In genomic region chr6:33407132-33407718, GRCh38 we compare ENCODE assay signal across 11 cellular contexts. TPM values are rescaled to one million over a fixed set of nuclear protein-coding genes. Genes with fewer than 3 reads are reported as not detected.
DNase-seq lines count a peak whose midpoint lies in the region; ATAC-seq and TF ChIP-seq lines count a peak whose summit lies in the region.
"Had no signal": no experiment of that assay in that cellular context is flagged by ENCODE, and none has a peak within 500 bp of the region (broad histone marks: within the 10 kb centered on the region; RNA-seq: fewer than 3 reads in every experiment).

No MANE protein-coding gene starts in this region.

- TF ChIP-seq CTCF in CD4-positive, alpha-beta T cell (IDR thresholded peaks at IDR 0.05), result no peak
- TF ChIP-seq CTCF in activated B cell treated with CpG ODN at 0.5 μM for 24 hours (IDR thresholded peaks at IDR 0.05) (no peak), liver (IDR thresholded peaks at IDR 0.05; ENCODE audit: low read depth, low read length, missing input control) (peak; percentile 7)

- no peak for ATAC-seq in CD4-positive, alpha-beta T cell (ENCODE audit: poor library complexity)
- ATAC-seq in activated B cell treated with CpG ODN at 0.5 μM for 24 hours (ENCODE audit: low read depth), result no peak
- no peak for ATAC-seq in stimulated activated memory B cell treated with anti-CD40 and anti-IgM and Interleukin-4, amounts not matched to agents 10 μg/mL and 1 μg/mL and 100 μg/mL, for 72 hours
- ATAC-seq in GM21786 (IDR thresholded peaks at IDR 0.05; ENCODE audit: unreplicated experiment), result no peak
- no peak for ATAC-seq in HG03108 (IDR thresholded peaks at IDR 0.05; ENCODE audit: unreplicated experiment)
- ATAC-seq in GM21723 (IDR thresholded peaks at IDR 0.05; ENCODE audit: unreplicated experiment), result no peak

- H3K27me3 ChIP-seq in CD4-positive, alpha-beta T cell (ENCODE audit: control insufficient read depth, insufficient read depth, low read length), result no peaks in the 10 kb centered on the region
- no peaks in the 10 kb centered on the region for H3K27me3 ChIP-seq in liver (ENCODE audit: control insufficient read depth in 4 of 4, insufficient read depth in 4 of 4, low read length in 3 of 4)

- H3K4me1 ChIP-seq in liver (ENCODE audit: control insufficient read depth in 4 of 4, insufficient read depth in 4 of 4, low read length in 3 of 4), result peaks cover 2 to 12% (median 9%) of the 10 kb centered on the region in 4 donors

- intact Hi-C loops in CD4-positive, alpha-beta T cell (cut with DNase I, micrococcal nuclease), result loop anchor here in 1 of 2 experiments (5.0 kb wide), 1 partner anchor 130 kb away; the partner anchor contains the start of gene B3GALT4
- intact Hi-C loops in activated B cell treated with CpG ODN at 0.5 μM for 24 hours (cut with micrococcal nuclease), result no loop called here

- H3K36me3 Mint-ChIP-seq in CD4-positive, alpha-beta T cell (ENCODE audit: low read depth), result peaks cover 15% of the 10 kb centered on the region
- H3K36me3 Mint-ChIP-seq in activated B cell treated with CpG ODN at 0.5 μM for 24 hours (ENCODE audit: low read depth), result peaks cover 3% of the 10 kb centered on the region
- no peaks in the 10 kb centered on the region for H3K36me3 Mint-ChIP-seq in stimulated activated memory B cell treated with anti-CD40 and anti-IgM and Interleukin-4, amounts not matched to agents 10 μg/mL and 1 μg/mL and 100 μg/mL, for 72 hours

- H3K4me3 Mint-ChIP-seq in CD4-positive, alpha-beta T cell, result peak overlapping the region; percentile 63
- no peak overlapping the region for H3K4me3 Mint-ChIP-seq in activated B cell treated with CpG ODN at 0.5 μM for 24 hours
- H3K4me3 Mint-ChIP-seq in stimulated activated memory B cell treated with anti-CD40 and anti-IgM and Interleukin-4, amounts not matched to agents 10 μg/mL and 1 μg/mL and 100 μg/mL, for 72 hours, result no peak overlapping the region

- peak; percentile 35 to 62 for TF ChIP-seq RAD21 in liver (IDR thresholded peaks at IDR 0.05)

- no peak overlapping the region for H3K4me3 ChIP-seq in liver (ENCODE audit: low read depth in 1 of 3, low read length in 3 of 3)

- peak overlapping the region; percentile 63 for H3K27ac Mint-ChIP-seq in CD4-positive, alpha-beta T cell
- peak overlapping the region; percentile 50 for H3K27ac Mint-ChIP-seq in activated B cell treated with CpG ODN at 0.5 μM for 24 hours
- no peak overlapping the region for H3K27ac Mint-ChIP-seq in stimulated activated memory B cell treated with anti-CD40 and anti-IgM and Interleukin-4, amounts not matched to agents 10 μg/mL and 1 μg/mL and 100 μg/mL, for 72 hours

- no peak for DNase-seq in CD4-positive, alpha-beta T cell
- DNase-seq in HT-29 (ENCODE audit: low spot score) (peak; percentile 40), activated B cell treated with CpG ODN at 0.5 μM for 24 hours (no peak)
- DNase-seq: activated CD4-positive, alpha-beta T cell treated with anti-CD3 and anti-CD28 coated beads, Interleukin-2, amount 50 U/mL, for 1 hour; cortex of kidney; NCI-H1694 treated with DMSO at 0.1 percent for 48 hours had no signal

- no peaks in the 10 kb centered on the region for H3K27me3 Mint-ChIP-seq in CD4-positive, alpha-beta T cell
- H3K27me3 Mint-ChIP-seq in activated B cell treated with CpG ODN at 0.5 μM for 24 hours, result no peaks in the 10 kb centered on the region
- H3K27me3 Mint-ChIP-seq in stimulated activated memory B cell treated with anti-CD40 and anti-IgM and Interleukin-4, amounts not matched to agents 10 μg/mL and 1 μg/mL and 100 μg/mL, for 72 hours, result no peaks in the 10 kb centered on the region

- no peaks in the 10 kb centered on the region for H3K9me3 ChIP-seq in CD4-positive, alpha-beta T cell (ENCODE audit: control insufficient read depth, low read length)
- H3K9me3 ChIP-seq in liver (ENCODE audit: control insufficient read depth in 4 of 4, low read length in 3 of 4), result no peaks in the 10 kb centered on the region

- H3K27ac ChIP-seq in CD4-positive, alpha-beta T cell (ENCODE audit: low read depth, low read length), result no peak overlapping the region
- no peak overlapping the region for H3K27ac ChIP-seq in liver (ENCODE audit: low read depth in 1 of 2, low read length in 2 of 2)

- POLR2A ChIA-PET in CD4-positive, alpha-beta T cell (lab: Charles Lee), result interaction anchor here (0.6 kb wide), 1 partner anchor 9 kb away, joined by 3 read pairs; no protein-coding TSS in a partner anchor
- POLR2A ChIA-PET in activated B cell treated with CpG ODN at 0.5 μM for 24 hours (lab: Charles Lee), result interaction anchor here (0.6 kb wide), 1 partner anchor 10 kb away, joined by 3 read pairs; the partner anchor contains the start of gene CUTA

- whole genome bisulfite sequencing in liver, result 83% methylated on average over 5 of the region's 5 CpGs

- no peak overlapping the region for H3K9ac ChIP-seq in liver (ENCODE audit: low read depth in 1 of 2, low read length in 2 of 2)

- CTCF ChIA-PET in CD4-positive, alpha-beta T cell (lab: Charles Lee), result interaction anchor here (0.6 to 2.4 kb wide), 5 partner anchors 15 to 174 kb away, joined by 3 to 8 read pairs (median 3); partner anchors contain the start of gene KIFC1
- CTCF ChIA-PET in activated B cell treated with CpG ODN at 0.5 μM for 24 hours (lab: Charles Lee), result interaction anchor here (0.6 kb wide), 1 partner anchor 22 kb away, joined by 3 read pairs; no protein-coding TSS in a partner anchor

- no peaks in the 10 kb centered on the region for H3K36me3 ChIP-seq in liver (ENCODE audit: control insufficient read depth in 4 of 4, insufficient read depth in 3 of 4, low read depth in 1 of 4, low read length in 3 of 4)

- H3K4me1 Mint-ChIP-seq in CD4-positive, alpha-beta T cell (ENCODE audit: low read depth), result peaks cover 27% of the 10 kb centered on the region
- peaks cover 18% of the 10 kb centered on the region for H3K4me1 Mint-ChIP-seq in activated B cell treated with CpG ODN at 0.5 μM for 24 hours
- H3K4me1 Mint-ChIP-seq in stimulated activated memory B cell treated with anti-CD40 and anti-IgM and Interleukin-4, amounts not matched to agents 10 μg/mL and 1 μg/mL and 100 μg/mL, for 72 hours, result peaks cover 27% of the 10 kb centered on the region

- no peaks in the 10 kb centered on the region for H3K9me3 Mint-ChIP-seq in CD4-positive, alpha-beta T cell
- no peaks in the 10 kb centered on the region for H3K9me3 Mint-ChIP-seq in activated B cell treated with CpG ODN at 0.5 μM for 24 hours
- no peaks in the 10 kb centered on the region for H3K9me3 Mint-ChIP-seq in stimulated activated memory B cell treated with anti-CD40 and anti-IgM and Interleukin-4, amounts not matched to agents 10 μg/mL and 1 μg/mL and 100 μg/mL, for 72 hours

TF ChIP-seq in liver, 16 proteins besides CTCF, POLR2A, EP300 and RAD21 (continues in another document):
- no peak for TF ChIP-seq JUND (IDR thresholded peaks at IDR 0.05)
- no peak for TF ChIP-seq NR2F2 (IDR thresholded peaks at IDR 0.05)
- no peak for TF ChIP-seq HNF4G (IDR thresholded peaks at IDR 0.05)
- TF ChIP-seq, protein P1, sequence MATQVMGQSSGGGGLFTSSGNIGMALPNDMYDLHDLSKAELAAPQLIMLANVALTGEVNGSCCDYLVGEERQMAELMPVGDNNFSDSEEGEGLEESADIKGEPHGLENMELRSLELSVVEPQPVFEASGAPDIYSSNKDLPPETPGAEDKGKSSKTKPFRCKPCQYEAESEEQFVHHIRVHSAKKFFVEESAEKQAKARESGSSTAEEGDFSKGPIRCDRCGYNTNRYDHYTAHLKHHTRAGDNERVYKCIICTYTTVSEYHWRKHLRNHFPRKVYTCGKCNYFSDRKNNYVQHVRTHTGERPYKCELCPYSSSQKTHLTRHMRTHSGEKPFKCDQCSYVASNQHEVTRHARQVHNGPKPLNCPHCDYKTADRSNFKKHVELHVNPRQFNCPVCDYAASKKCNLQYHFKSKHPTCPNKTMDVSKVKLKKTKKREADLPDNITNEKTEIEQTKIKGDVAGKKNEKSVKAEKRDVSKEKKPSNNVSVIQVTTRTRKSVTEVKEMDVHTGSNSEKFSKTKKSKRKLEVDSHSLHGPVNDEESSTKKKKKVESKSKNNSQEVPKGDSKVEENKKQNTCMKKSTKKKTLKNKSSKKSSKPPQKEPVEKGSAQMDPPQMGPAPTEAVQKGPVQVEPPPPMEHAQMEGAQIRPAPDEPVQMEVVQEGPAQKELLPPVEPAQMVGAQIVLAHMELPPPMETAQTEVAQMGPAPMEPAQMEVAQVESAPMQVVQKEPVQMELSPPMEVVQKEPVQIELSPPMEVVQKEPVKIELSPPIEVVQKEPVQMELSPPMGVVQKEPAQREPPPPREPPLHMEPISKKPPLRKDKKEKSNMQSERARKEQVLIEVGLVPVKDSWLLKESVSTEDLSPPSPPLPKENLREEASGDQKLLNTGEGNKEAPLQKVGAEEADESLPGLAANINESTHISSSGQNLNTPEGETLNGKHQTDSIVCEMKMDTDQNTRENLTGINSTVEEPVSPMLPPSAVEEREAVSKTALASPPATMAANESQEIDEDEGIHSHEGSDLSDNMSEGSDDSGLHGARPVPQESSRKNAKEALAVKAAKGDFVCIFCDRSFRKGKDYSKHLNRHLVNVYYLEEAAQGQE (IDR thresholded peaks at IDR 0.05), result no peak
- TF ChIP-seq GABPA (IDR thresholded peaks at IDR 0.05 in 1 of 2, conservative IDR thresholded peaks at IDR 0.05 in 1 of 2), result no peak

RNA-seq across cellular contexts. Expression of gene PHF1, which starts 3.6 kb away (rescaled TPM):
- 100 to 1,000 TPM; 545 to 557 TPM for total RNA-seq in CD4-positive, alpha-beta T cell
- 30.8 and 35.5 TPM in 2 replicates for total RNA-seq in HT-29 (2014; rRNA removed; shearing (Covaris generic))
- 76.0 and 83.4 TPM in 2 replicates for total RNA-seq in activated B cell treated with CpG ODN at 0.5 μM for 24 hours
- 10 to 100 TPM in 1 of 2 donors, 1 to 10 TPM in 1; 7.2 to 13.5 TPM for total RNA-seq in liver
- 10 to 100 TPM in 1 of 2 donors, 1 to 10 TPM in 1; 9.9 to 13.1 TPM for polyA plus RNA-seq in liver

RNA-seq across cellular contexts. Expression of gene CUTA, which starts 10.7 kb away (rescaled TPM):
- total RNA-seq in CD4-positive, alpha-beta T cell, result 100 to 1,000 TPM; 176 to 185 TPM
- total RNA-seq in HT-29 (2014; rRNA removed; shearing (Covaris generic)), result 300 and 321 TPM in 2 replicates
- 111 and 120 TPM in 2 replicates for total RNA-seq in activated B cell treated with CpG ODN at 0.5 μM for 24 hours
- 10 to 100 TPM; 33.1 to 46.0 TPM for total RNA-seq in liver
- 100 to 1,000 TPM; 140 to 164 TPM for polyA plus RNA-seq in liver

RNA-seq across cellular contexts. Expression of gene SYNGAP1, which starts 12.6 kb away (rescaled TPM):
- 10 to 100 TPM; 62.4 to 63.8 TPM for total RNA-seq in CD4-positive, alpha-beta T cell
- total RNA-seq in HT-29 (2014; rRNA removed; shearing (Covaris generic)), result 3.3 and 5.2 TPM in 2 replicates
- total RNA-seq in activated B cell treated with CpG ODN at 0.5 μM for 24 hours (19.5 and 25.4 TPM in 2 replicates), liver (1 to 10 TPM; 1.1 to 1.8 TPM)
- 1 to 10 TPM in 1 of 2 donors, under 1 TPM in 1; 0.32 to 1.2 TPM for polyA plus RNA-seq in liver

RNA-seq across cellular contexts. Expression of gene KIFC1, which starts 15.6 kb away (rescaled TPM):
- total RNA-seq in CD4-positive, alpha-beta T cell, result 1 to 10 TPM; 1.2 to 1.6 TPM
- 64.8 and 67.5 TPM in 2 replicates for total RNA-seq in HT-29 (2014; rRNA removed; shearing (Covaris generic))
- 1.9 and 2.2 TPM in 2 replicates for total RNA-seq in activated B cell treated with CpG ODN at 0.5 μM for 24 hours
- 10 to 100 TPM in 1 of 2 donors, under 1 TPM in 1; 0.08 to 30.0 TPM for total RNA-seq in liver
- 1 to 10 TPM in 1 of 2 donors, under 1 TPM in 1; 0.29 to 2.2 TPM for polyA plus RNA-seq in liver

RNA-seq across cellular contexts. Expression of gene ZBTB9, which starts 47.2 kb away (rescaled TPM):
- total RNA-seq in CD4-positive, alpha-beta T cell, result 1 to 10 TPM; 5.5 to 5.7 TPM
- 4.7 and 11.2 TPM in 2 replicates for total RNA-seq in HT-29 (2014; rRNA removed; shearing (Covaris generic))
- 10.7 and 12.5 TPM in 2 replicates for total RNA-seq in activated B cell treated with CpG ODN at 0.5 μM for 24 hours
- total RNA-seq in liver, result 1 to 10 TPM; 1.6 to 3.4 TPM
- 1 to 10 TPM; 1.1 to 3.0 TPM for polyA plus RNA-seq in liver
